Comparison of ENCODE assay signal across 8 cellular contexts in the genomic region with DNA sequence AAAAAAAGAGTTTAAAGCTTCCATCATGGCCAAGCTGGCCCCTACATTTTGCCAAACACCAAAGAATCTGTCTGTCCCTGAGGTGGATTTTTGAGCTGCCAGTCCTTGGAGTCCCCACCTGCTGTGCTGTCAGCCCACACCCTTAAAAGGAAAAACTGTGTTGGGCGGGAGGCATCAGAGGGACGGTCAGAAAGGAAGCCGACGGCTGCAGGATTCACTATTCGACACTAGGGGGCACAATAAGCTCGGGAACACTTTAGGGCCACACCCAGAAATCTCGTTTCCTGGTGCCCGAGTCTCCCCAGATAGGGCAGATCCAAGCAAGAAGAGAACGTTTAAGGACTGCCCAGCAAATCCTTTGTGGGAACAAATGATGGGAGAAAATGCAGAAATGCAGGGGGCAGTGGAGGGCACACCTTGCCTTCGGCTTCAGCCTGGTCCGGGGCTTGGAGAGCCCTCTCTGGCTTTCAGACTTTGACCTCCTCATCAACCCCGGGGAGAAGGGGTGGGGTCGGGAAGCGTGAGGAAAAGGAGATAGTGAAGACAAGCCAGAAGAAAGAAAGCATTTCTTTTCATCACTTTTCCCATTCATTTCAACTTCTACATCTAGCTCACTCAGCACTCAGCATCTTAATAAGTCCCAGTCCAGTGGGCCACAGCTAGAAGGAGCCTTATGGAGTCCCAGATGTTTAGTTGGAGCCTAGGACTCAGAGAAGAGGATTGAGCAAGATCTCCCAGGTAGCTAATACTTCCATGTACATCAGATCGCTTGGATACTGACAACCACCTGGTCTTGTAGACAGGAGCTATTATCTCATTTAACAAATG. TPM values are rescaled to one million over a fixed set of nuclear protein-coding genes. Genes with fewer than 3 reads are reported as not detected.
A peak's percentile ranks its signal among the peaks of the same experiment; 100 is the strongest.
DNase-seq lines count a peak whose midpoint lies in the region; ATAC-seq and TF ChIP-seq lines count a peak whose summit lies in the region.

No MANE protein-coding gene starts in this region.

- peaks cover 0 to 8% (median 0%) of the 10 kb centered on the region in 7 donors for H3K27me3 ChIP-seq in spleen (replicated peaks in 1 of 7)

- TF ChIP-seq POLR2A in spleen (IDR thresholded peaks at IDR 0.05), result no peak

- peak overlapping the region; percentile 4 to 88 (median 69) for H3K27ac ChIP-seq in spleen

- H3K4me3 ChIP-seq in WI38 (ENCODE audit: low read depth, low read length) (peak overlapping the region; percentile 55), cardiac fibroblast (replicated peaks in 1 of 2; ENCODE audit: low read depth in 2 of 2, low read length in 2 of 2) (peak overlapping the region; percentile 26 to 50), spleen (peak overlapping the region in 5 of 8 donors; percentile 17 to 60 (median 24))

- H3K9me3 ChIP-seq in spleen, result no peaks in the 10 kb centered on the region

- 8 to 10% (median 8%) methylated on average over 15 of the region's 15 CpGs for WGBS in spleen, 5 donors

- ATAC-seq in HG03139 (IDR thresholded peaks at IDR 0.05; ENCODE audit: unreplicated experiment), result peak; percentile 52

- no peaks in the 10 kb centered on the region for H3K36me3 ChIP-seq in spleen

- DNase-seq in activated gamma-delta T cell treated with Interleukin-2 at 50 U/mL for 16 hours, result peak; percentile 72
- DNase-seq in activated gamma-delta T cell (lab: John Stamatoyannopoulos, UW), result no peak
- peak; percentile 97 for DNase-seq in NCI-H2227 (lab: John Stamatoyannopoulos, UW; ENCODE audit: unreplicated experiment)
- peak; percentile 96 for DNase-seq in cardiac fibroblast (ENCODE audit: low read depth in 2 of 2)
- peak; percentile 97 for DNase-seq in inferior parietal cortex (ENCODE audit: extremely low spot score)
- peak; percentile 87 for DNase-seq in spleen

- H3K4me1 ChIP-seq in spleen, result peaks cover 15 to 53% (median 36%) of the 10 kb centered on the region in 6 donors

- intact Hi-C loops in spleen (cut with DNase I; ENCODE audit: low total_unique reads), result loop anchor here (2.0 to 10.0 kb wide), 3 partner anchors 76 to 316 kb away; a partner anchor contains a TSS

- TF ChIP-seq CTCF in WI38 (IDR thresholded peaks at IDR 0.05; ENCODE audit: low read depth, low read length) (peak; percentile 79), cardiac fibroblast (IDR thresholded peaks at IDR 0.05; ENCODE audit: low read depth, low read length) (peak; percentile 89), spleen (IDR thresholded peaks at IDR 0.05 in 8 of 11, conservative IDR thresholded peaks at IDR 0.05 in 3 of 11) (peak; percentile 92 to 98 (median 96))

RNA-seq across cellular contexts. Expression of a gene that starts 5.0 kb away (rescaled TPM):
- total RNA-seq in spleen, result 10 to 100 TPM; 15.3 to 48.1 (median 27.5) TPM
- 1 to 10 TPM; 1.9 to 4.6 (median 2.5) TPM for polyA plus RNA-seq in spleen
